ENCODE assay signal across 16 cellular contexts in genomic region chr14:38070213-38070612, GRCh38.
"Had no signal": no experiment of that assay in that cellular context is flagged by ENCODE, and none has a peak within 500 bp of the region (broad histone marks: within the 10 kb centered on the region; RNA-seq: fewer than 3 reads in every experiment).

No MANE protein-coding gene starts in this region.

- H3K9me3 Mint-ChIP-seq: stimulated activated naive CD8-positive, alpha-beta T cell treated with anti-CD3 and anti-CD28 coated beads, Interleukin-15, Interleukin-2, amounts not matched to agents 100 ng/mL and 50 ng/mL, for 24 hours had no signal

- DNase-seq: activated CD4-positive, alpha-beta T cell treated with anti-CD3 and anti-CD28 coated beads, Interleukin-2, amount 50 U/mL, for 4 hours; activated effector memory CD4-positive, alpha-beta T cell treated with anti-CD3 and anti-CD28 coated beads, Interleukin-2, amount 50 U/mL, for 16 hours; cerebellar nuclear complex; cortex of kidney; gastrocnemius medialis; head of caudate nucleus; kidney; nephron progenitor cell; stimulated activated CD4-positive, alpha-beta T cell treated with anti-CD3 and anti-CD28 coated beads, Interleukin-12 subunit alpha, Interleukin-12 subunit beta, amount 100 ng/mL, for 4 hours; stimulated activated CD4-positive, alpha-beta T cell treated with anti-CD3 and anti-CD28 coated beads, Interleukin-1b, Interleukin-23, amount 100 ng/mL, for 48 hours; transverse colon; uterus had no signal

- ATAC-seq: gastrocnemius medialis, left lobe of liver, SK-N-SH treated with all-trans-retinoic acid at 6 μM for 48 hours had no signal

- H3K4me3 Mint-ChIP-seq: nephron progenitor cell; stimulated activated naive CD8-positive, alpha-beta T cell treated with anti-CD3 and anti-CD28 coated beads, Interleukin-15, Interleukin-2, amounts not matched to agents 100 ng/mL and 50 ng/mL, for 24 hours had no signal

- H3K4me1 Mint-ChIP-seq: nephron progenitor cell had no signal

- H3K27ac Mint-ChIP-seq: nephron progenitor cell; progenitor cell of endocrine pancreas; stimulated activated naive CD8-positive, alpha-beta T cell treated with anti-CD3 and anti-CD28 coated beads, Interleukin-15, Interleukin-2, amounts not matched to agents 100 ng/mL and 50 ng/mL, for 24 hours had no signal

- H3K27me3 Mint-ChIP-seq: progenitor cell of endocrine pancreas; stimulated activated naive CD8-positive, alpha-beta T cell treated with anti-CD3 and anti-CD28 coated beads, Interleukin-15, Interleukin-2, amounts not matched to agents 100 ng/mL and 50 ng/mL, for 24 hours had no signal
